Comparison of ENCODE assay signal across 25 cellular contexts in genomic region chr2:30298302-30298701, GRCh38.
A peak's percentile ranks its signal among the peaks of the same experiment; 100 is the strongest.
DNase-seq lines count a peak whose midpoint lies in the region; ATAC-seq, FAIRE-seq and TF ChIP-seq lines count a peak whose summit lies in the region.
"Had no signal": no experiment of that assay in that cellular context is flagged by ENCODE, and none has a peak within 500 bp of the region (broad histone marks: within the 10 kb centered on the region; RNA-seq: fewer than 3 reads in every experiment).

No MANE protein-coding gene starts in this region.

- no peak for TF ChIP-seq CTCF in RWPE1 (conservative IDR thresholded peaks at IDR 0.05; ENCODE audit: low read depth)

- peak overlapping the region; percentile 1 for H3K27ac Mint-ChIP-seq in activated naive CD8-positive, alpha-beta T cell treated with anti-CD3 and anti-CD28 coated beads for 36 hours

- H3K36me3 Mint-ChIP-seq in activated naive CD8-positive, alpha-beta T cell treated with anti-CD3 and anti-CD28 coated beads for 36 hours, result no peaks in the 10 kb centered on the region

- POLR2A ChIA-PET in RWPE1 (lab: Yijun Ruan, JAX; ENCODE audit: low non-redundant PET), result no interaction called here

- no peaks in the 10 kb centered on the region for H3K27me3 Mint-ChIP-seq in activated naive CD8-positive, alpha-beta T cell treated with anti-CD3 and anti-CD28 coated beads for 36 hours
- H3K27me3 Mint-ChIP-seq: central memory CD8-positive, alpha-beta T cell had no signal

- peaks cover 27% of the 10 kb centered on the region for H3K4me1 Mint-ChIP-seq in activated naive CD8-positive, alpha-beta T cell treated with anti-CD3 and anti-CD28 coated beads for 36 hours
- H3K4me1 Mint-ChIP-seq: central memory CD8-positive, alpha-beta T cell had no signal

- no peak for TF ChIP-seq POLR2A in GM12891 (IDR thresholded peaks at IDR 0.05; ENCODE audit: low read depth, low read length)

- FAIRE-seq in GM12891 (lab: Jason Lieb, UNC) (peak; percentile 61), frontal cortex (lab: Jason Lieb, UNC) (no peak)
- FAIRE-seq: astrocyte, GM18507, H1, HTR-8/SVneo had no signal

- peak; percentile 72 for ATAC-seq in HG02973 (IDR thresholded peaks at IDR 0.05; ENCODE audit: unreplicated experiment)
- ATAC-seq: left lobe of liver, upper lobe of right lung had no signal

- H3K9me3 Mint-ChIP-seq in activated naive CD8-positive, alpha-beta T cell treated with anti-CD3 and anti-CD28 coated beads for 36 hours, result peaks cover 5% of the 10 kb centered on the region
- H3K9me3 Mint-ChIP-seq: neural crest cell had no signal

- DNase-seq in CD1c-positive myeloid dendritic cell (ENCODE audit: extremely low spot score) (peak; percentile 57), GM12891 (ENCODE audit: insufficient read length, low spot score) (peak; percentile 35), RWPE1 (ENCODE audit: low spot score) (no peak), OCI-M2 (lab: John Stamatoyannopoulos, UW; ENCODE audit: unreplicated experiment) (no peak), frontal cortex (ENCODE audit: low spot score in 2 of 2) (no peak)
- no peak for DNase-seq in activated naive CD8-positive, alpha-beta T cell treated with anti-CD3 and anti-CD28 coated beads for 36 hours
- DNase-seq: activated CD4-positive, CD25-positive, alpha-beta regulatory T cell; activated gamma-delta T cell treated with Interleukin-2 at 50 U/mL for 16 hours; DMS79; dorsolateral prefrontal cortex; midbrain; NCI-H1092; NCI-H2029; NCI-H510A treated with DMSO at 0.1 percent for 48 hours; stimulated activated naive CD4-positive, alpha-beta T cell; T-helper 9 cell; upper lobe of right lung had no signal

- H3K4me3 Mint-ChIP-seq in activated naive CD8-positive, alpha-beta T cell treated with anti-CD3 and anti-CD28 coated beads for 36 hours, result no peak overlapping the region
- H3K4me3 Mint-ChIP-seq: central memory CD8-positive, alpha-beta T cell; neural crest cell had no signal

- no peak overlapping the region for H3K27ac ChIP-seq in RWPE1
- H3K27ac ChIP-seq: dorsolateral prefrontal cortex, upper lobe of right lung had no signal

- CTCF ChIA-PET in RWPE1 (lab: Yijun Ruan, JAX), result no interaction called here

TF ChIP-seq in GM12891, 5 proteins besides CTCF, POLR2A, EP300 and RAD21:
- TF ChIP-seq SPI1 (IDR thresholded peaks at IDR 0.05; ENCODE audit: low read depth, low read length) (peak; percentile 48), POLR2AphosphoS5 (IDR thresholded peaks at IDR 0.05; ENCODE audit: low read depth, low read length) (no peak)

Comparison
In these comparisons a context has a peak if more than half of its experiments do, and no peak if none do; other contexts are left out.
1. DNase-seq: peak in CD1c-positive myeloid dendritic cell (single experiment) and GM12891 (single experiment); none in activated naive CD8-positive, alpha-beta T cell treated with anti-CD3 and anti-CD28 coated beads for 36 hours (single experiment), RWPE1 (single experiment), OCI-M2 (single experiment) and frontal cortex (0 of 2).